In genomic region chr14:54567634-54568561, GRCh38 we compare ENCODE assay signal across 8 cellular contexts. TPM values are rescaled to one million over a fixed set of nuclear protein-coding genes. Genes with fewer than 3 reads are reported as not detected.
DNase-seq lines count a peak whose midpoint lies in the region; ATAC-seq and TF ChIP-seq lines count a peak whose summit lies in the region.

No MANE protein-coding gene starts in this region.

- peak; percentile 57 for DNase-seq in ELR (ENCODE audit: low read depth)
- DNase-seq in Jurkat, Clone E6-1 (ENCODE audit: low read depth, low spot score): no peak
- peak; percentile 37 to 41 for DNase-seq in activated CD4-positive, alpha-beta T cell treated with anti-CD3 and anti-CD28 coated beads for 4 hours
- peak; percentile 76 for DNase-seq in coronary artery (ENCODE audit: low spot score)
- peak; percentile 79 for DNase-seq in left kidney (ENCODE audit: low read depth, low spot score)
- peak; percentile 44 for DNase-seq in stimulated activated CD4-positive, alpha-beta T cell treated with anti-CD3 and anti-CD28 coated beads, Interleukin-4, amount 100 ng/mL, for 1 hour

- no peak for ATAC-seq in GM18858 (IDR thresholded peaks at IDR 0.05; ENCODE audit: unreplicated experiment)
- no peak for ATAC-seq in GM18520 (IDR thresholded peaks at IDR 0.05; ENCODE audit: unreplicated experiment)

- peak overlapping the region; percentile 53 for H3K4me3 ChIP-seq in Jurkat, Clone E6-1 (ENCODE audit: low read length)
- peak overlapping the region; percentile 91 for H3K4me3 ChIP-seq in coronary artery

- H3K27ac ChIP-seq in coronary artery: peak overlapping the region; percentile 98

- TF ChIP-seq CTCF in coronary artery (IDR thresholded peaks at IDR 0.05): peak; percentile 11

RNA-seq across cellular contexts. Expression of gene SAMD4A, which starts 1.0 kb away (rescaled TPM):
- polyA plus RNA-seq in Jurkat, Clone E6-1 (2012; ENCODE audit: insufficient read depth, insufficient read length): 2.8 TPM

RNA-seq across cellular contexts. Expression of gene CGRRF1, which starts 58.2 kb away (rescaled TPM):
- 18.8 TPM for polyA plus RNA-seq in Jurkat, Clone E6-1 (2012; ENCODE audit: insufficient read depth, insufficient read length)
